ENCODE assay signal across 8 cellular contexts in genomic region chr15:88255496-88256171, GRCh38. TPM values are rescaled to one million over a fixed set of nuclear protein-coding genes. Genes with fewer than 3 reads are reported as not detected.
DNase-seq lines count a peak whose midpoint lies in the region; ATAC-seq lines count a peak whose summit lies in the region.

No MANE protein-coding gene starts in this region.

- peak overlapping the region; percentile 81 for H3K4me2 ChIP-seq in skeletal muscle satellite cell (ENCODE audit: low read length)

- H3K4me1 Mint-ChIP-seq in activated naive CD8-positive, alpha-beta T cell (ENCODE audit: low read depth), result peaks cover 17% of the 10 kb centered on the region
- peaks cover 19% of the 10 kb centered on the region for H3K4me1 Mint-ChIP-seq in activated CD8-positive, alpha-beta T cell treated with anti-CD3 and anti-CD28 coated beads, Interleukin-2, amount 10 ng/mL, durations not matched to agents 7 days and 5 days (ENCODE audit: low read depth)

- H3K27me3 ChIP-seq in skeletal muscle satellite cell (ENCODE audit: control insufficient read depth, insufficient read depth, low read length), result peaks cover 59% of the 10 kb centered on the region

- H3K27ac Mint-ChIP-seq in activated naive CD8-positive, alpha-beta T cell, result no peak overlapping the region
- H3K27ac Mint-ChIP-seq in activated CD8-positive, alpha-beta T cell treated with anti-CD3 and anti-CD28 coated beads, Interleukin-2, amount 10 ng/mL, durations not matched to agents 7 days and 5 days, result no peak overlapping the region

- H3K9me3 ChIP-seq in skeletal muscle satellite cell (replicated peaks; ENCODE audit: low read length), result no peaks in the 10 kb centered on the region

- no peaks in the 10 kb centered on the region for H3K9me3 Mint-ChIP-seq in activated naive CD8-positive, alpha-beta T cell (ENCODE audit: low read depth)
- H3K9me3 Mint-ChIP-seq in activated CD8-positive, alpha-beta T cell treated with anti-CD3 and anti-CD28 coated beads, Interleukin-2, amount 10 ng/mL, durations not matched to agents 7 days and 5 days (ENCODE audit: insufficient read depth), result no peaks in the 10 kb centered on the region

- H3K4me3 ChIP-seq in skeletal muscle satellite cell (ENCODE audit: low read length), result peak overlapping the region; percentile 45

- ATAC-seq in activated CD8-positive, alpha-beta T cell treated with anti-CD3 and anti-CD28 coated beads, Interleukin-2, amount 10 ng/mL, durations not matched to agents 7 days and 5 days, result no peak
- no peak for ATAC-seq in GM21723 (IDR thresholded peaks at IDR 0.05; ENCODE audit: unreplicated experiment)

- no peaks in the 10 kb centered on the region for H3K36me3 ChIP-seq in skeletal muscle satellite cell (ENCODE audit: insufficient read depth, low read length)

- no peaks in the 10 kb centered on the region for H3K36me3 Mint-ChIP-seq in activated naive CD8-positive, alpha-beta T cell
- no peaks in the 10 kb centered on the region for H3K36me3 Mint-ChIP-seq in activated CD8-positive, alpha-beta T cell treated with anti-CD3 and anti-CD28 coated beads, Interleukin-2, amount 10 ng/mL, durations not matched to agents 7 days and 5 days (ENCODE audit: low read depth)

- peaks cover 3% of the 10 kb centered on the region for H3K4me1 ChIP-seq in skeletal muscle satellite cell (ENCODE audit: control insufficient read depth, insufficient read depth, low read length)

- DNase-seq in DMS79 treated with DMSO at 0.1 percent for 48 hours (lab: John Stamatoyannopoulos, UW) (peak; percentile 11), DMS79 (lab: John Stamatoyannopoulos, UW) (no peak), hypothalamus (lab: John Stamatoyannopoulos, UW) (peak in 26 of 51 donors; percentile 15 to 57 (median 44)), A172 (ENCODE audit: low spot score) (no peak)
- DNase-seq in activated CD8-positive, alpha-beta T cell treated with anti-CD3 and anti-CD28 coated beads, Interleukin-2, amount 10 ng/mL, durations not matched to agents 7 days and 5 days, result no peak

- POLR2A ChIA-PET in activated CD8-positive, alpha-beta T cell treated with anti-CD3 and anti-CD28 coated beads, Interleukin-2, amount 10 ng/mL, durations not matched to agents 7 days and 5 days (lab: Charles Lee), result no interaction called here

- no peak overlapping the region for H3K9ac ChIP-seq in skeletal muscle satellite cell (ENCODE audit: low read depth, low read length)

- H3K27me3 Mint-ChIP-seq in activated naive CD8-positive, alpha-beta T cell, result peaks cover 30% of the 10 kb centered on the region
- peaks cover 53% of the 10 kb centered on the region for H3K27me3 Mint-ChIP-seq in activated CD8-positive, alpha-beta T cell treated with anti-CD3 and anti-CD28 coated beads, Interleukin-2, amount 10 ng/mL, durations not matched to agents 7 days and 5 days (ENCODE audit: low read depth)

- CTCF ChIA-PET in activated CD8-positive, alpha-beta T cell treated with anti-CD3 and anti-CD28 coated beads, Interleukin-2, amount 10 ng/mL, durations not matched to agents 7 days and 5 days (lab: Charles Lee), result no interaction called here

- H3K4me3 Mint-ChIP-seq in activated naive CD8-positive, alpha-beta T cell, result peak overlapping the region; percentile 78
- no peak overlapping the region for H3K4me3 Mint-ChIP-seq in activated CD8-positive, alpha-beta T cell treated with anti-CD3 and anti-CD28 coated beads, Interleukin-2, amount 10 ng/mL, durations not matched to agents 7 days and 5 days

RNA-seq across cellular contexts. Expression of gene NTRK3, which starts 0.9 kb away (rescaled TPM):
- total RNA-seq in skeletal muscle satellite cell (2012; rRNA removed), result under 0.01 TPM in 1 of 2 replicates, not detected in the other
- not detected in 2 replicates for total RNA-seq in A172 (2014; rRNA removed; shearing (Covaris generic))
- not detected for total RNA-seq in activated CD8-positive, alpha-beta T cell treated with anti-CD3 and anti-CD28 coated beads, Interleukin-2, amount 10 ng/mL, durations not matched to agents 7 days and 5 days

Comparison
In these comparisons a context has a peak if more than half of its experiments do, and no peak if none do; other contexts are left out.
1. DNase-seq: peak in DMS79 treated with DMSO at 0.1 percent for 48 hours (single experiment) and hypothalamus (26 of 51); none in DMS79 (single experiment), A172 (single experiment) and activated CD8-positive, alpha-beta T cell treated with anti-CD3 and anti-CD28 coated beads, Interleukin-2, amount 10 ng/mL, durations not matched to agents 7 days and 5 days (single experiment).